In genomic region chr1:196660912-196661311, GRCh38 we compare ENCODE assay signal across 1 cellular context.
A peak's percentile ranks its signal among the peaks of the same experiment; 100 is the strongest.
TF ChIP-seq lines count a peak whose summit lies in the region.

No MANE protein-coding gene starts in this region.

TF ChIP-seq in HepG2, 621 proteins besides CTCF, POLR2A, EP300 and RAD21:
- no peak for TF ChIP-seq SP1 (IDR thresholded peaks at IDR 0.05)
- TF ChIP-seq SP1 (CRISPR knock-in tag; IDR thresholded peaks at IDR 0.05): no peak
- TF ChIP-seq SMC3 (IDR thresholded peaks at IDR 0.05; ENCODE audit: low read length): peak; percentile 70
- TF ChIP-seq NR2F1 (CRISPR knock-in tag; IDR thresholded peaks at IDR 0.05): no peak
- TF ChIP-seq SRY (CRISPR knock-in tag; IDR thresholded peaks at IDR 0.05): no peak
- TF ChIP-seq ZNF629 (CRISPR knock-in tag; conservative IDR thresholded peaks at IDR 0.05): no peak
- TF ChIP-seq, protein P1, sequence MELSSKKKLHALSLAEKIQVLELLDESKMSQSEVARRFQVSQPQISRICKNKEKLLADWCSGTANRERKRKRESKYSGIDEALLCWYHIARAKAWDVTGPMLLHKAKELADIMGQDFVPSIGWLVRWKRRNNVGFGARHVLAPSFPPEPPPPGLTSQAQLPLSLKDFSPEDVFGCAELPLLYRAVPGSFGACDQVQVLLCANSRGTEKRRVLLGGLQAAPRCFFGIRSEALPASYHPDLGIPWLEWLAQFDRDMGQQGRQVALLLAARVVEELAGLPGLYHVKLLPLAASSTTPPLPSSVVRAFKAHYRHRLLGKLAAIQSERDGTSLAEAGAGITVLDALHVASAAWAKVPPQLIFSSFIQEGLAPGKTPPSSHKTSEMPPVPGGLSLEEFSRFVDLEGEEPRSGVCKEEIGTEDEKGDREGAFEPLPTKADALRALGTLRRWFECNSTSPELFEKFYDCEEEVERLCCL (CRISPR knock-in tag; IDR thresholded peaks at IDR 0.05; ENCODE audit: borderline replicate concordance): no peak
- TF ChIP-seq ZBTB38 (CRISPR knock-in tag; IDR thresholded peaks at IDR 0.05): no peak
- no peak for TF ChIP-seq SIN3B (IDR thresholded peaks at IDR 0.05; ENCODE audit: low read length)
- peak; percentile 89 for TF ChIP-seq STAG1 (CRISPR knock-in tag; IDR thresholded peaks at IDR 0.05)
- no peak for TF ChIP-seq ZNF33B (CRISPR knock-in tag; IDR thresholded peaks at IDR 0.05)
- TF ChIP-seq NR2F6 (IDR thresholded peaks at IDR 0.05): no peak
- TF ChIP-seq NR2F6 (CRISPR knock-in tag; IDR thresholded peaks at IDR 0.05): no peak
